8 cellular contexts compared by ENCODE assay signal in genomic region chr1:211260161-211261107, GRCh38. TPM values are rescaled to one million over a fixed set of nuclear protein-coding genes. Genes with fewer than 3 reads are reported as not detected.
DNase-seq lines count a peak whose midpoint lies in the region; ATAC-seq and TF ChIP-seq lines count a peak whose summit lies in the region.

No MANE protein-coding gene starts in this region.

- no peaks in the 10 kb centered on the region for H3K9me3 ChIP-seq in A673 (ENCODE audit: low read depth, low read length, poor library complexity, severe bottlenecking)

- no peak for TF ChIP-seq CTCF in A673 (conservative IDR thresholded peaks at IDR 0.05; ENCODE audit: low read depth, low read length)
- no peak for TF ChIP-seq CTCF in activated B cell treated with CpG ODN at 0.5 μM for 24 hours (IDR thresholded peaks at IDR 0.05)

- H3K36me3 Mint-ChIP-seq in activated B cell treated with CpG ODN at 0.5 μM for 24 hours (ENCODE audit: low read depth) = peaks cover 24% of the 10 kb centered on the region

- peak; percentile 87 for DNase-seq in A673 (ENCODE audit: low spot score)
- DNase-seq in NCI-H2196 treated with DMSO at 0.1 percent for 48 hours (lab: John Stamatoyannopoulos, UW; ENCODE audit: unreplicated experiment) = peak; percentile 61
- peak; percentile 54 for DNase-seq in activated B cell treated with CpG ODN at 0.5 μM for 24 hours
- peak in 60 of 61 donors; percentile 27 to 92 (median 80) for DNase-seq in caudate nucleus (lab: John Stamatoyannopoulos, UW)
- DNase-seq in islet precursor cell = peak; percentile 93
- DNase-seq in stimulated activated CD4-positive, alpha-beta T cell treated with anti-CD3 and anti-CD28 coated beads, Interleukin-12 subunit alpha, Interleukin-12 subunit beta, amount 100 ng/mL, for 4 hours = peak; percentile 54

- no peaks in the 10 kb centered on the region for H3K27me3 Mint-ChIP-seq in activated B cell treated with CpG ODN at 0.5 μM for 24 hours

- peak overlapping the region; percentile 80 for H3K27ac Mint-ChIP-seq in activated B cell treated with CpG ODN at 0.5 μM for 24 hours

- H3K4me3 Mint-ChIP-seq in activated B cell treated with CpG ODN at 0.5 μM for 24 hours = peak overlapping the region; percentile 93

- intact Hi-C loops in A673 (cut with micrococcal nuclease; ENCODE audit: unreplicated experiment) (no loop called here), activated B cell treated with CpG ODN at 0.5 μM for 24 hours (cut with micrococcal nuclease) (loop anchor here (2.0 to 5.0 kb wide), 2 partner anchors 14 to 1532 kb away; partner anchors contain the start of genes NSL1 and TATDN3)

- TSS peak; percentile 56 for BruUV-seq in A673 (replicated peaks; lab: Mats Ljungman, UMichigan)

- ATAC-seq in GM18519 (IDR thresholded peaks at IDR 0.05; ENCODE audit: low FRiP score, unreplicated experiment) (peak; percentile 25), HG03064 (IDR thresholded peaks at IDR 0.05; ENCODE audit: low read depth, unreplicated experiment) (peak; percentile 40), activated B cell treated with CpG ODN at 0.5 μM for 24 hours (ENCODE audit: low read depth) (peak; percentile 32)

- H3K4me1 Mint-ChIP-seq in activated B cell treated with CpG ODN at 0.5 μM for 24 hours = peaks cover 22% of the 10 kb centered on the region

- H3K27ac ChIP-seq in A673 (ENCODE audit: low read depth, low read length, poor library complexity, severe bottlenecking) (peak overlapping the region; percentile 66), caudate nucleus (ENCODE audit: low read depth, low read length) (peak overlapping the region; percentile 83)

- CTCF ChIA-PET in A673 (lab: Charles Lee) (no interaction called here), activated B cell treated with CpG ODN at 0.5 μM for 24 hours (lab: Charles Lee) (interaction anchor here (0.9 kb wide), 1 partner anchor 50 kb away, joined by 3 read pairs; no protein-coding TSS in a partner anchor)

- no peaks in the 10 kb centered on the region for H3K9me3 Mint-ChIP-seq in activated B cell treated with CpG ODN at 0.5 μM for 24 hours

- no peaks in the 10 kb centered on the region for H3K27me3 ChIP-seq in A673 (replicated peaks; ENCODE audit: insufficient read depth, low read depth, low read length, poor library complexity)

- POLR2A ChIA-PET in A673 (lab: Charles Lee; ENCODE audit: low non-redundant PET) (no interaction called here), activated B cell treated with CpG ODN at 0.5 μM for 24 hours (lab: Charles Lee) (interaction anchor here (0.5 to 3.2 kb wide), 9 partner anchors 16 to 1306 kb away, joined by 3 to 11 read pairs (median 5); partner anchors contain the start of genes DTL, INTS7 and TRAF5)

- H3K36me3 ChIP-seq in A673 (ENCODE audit: insufficient read depth, low read length, poor library complexity, severe bottlenecking) = peaks cover 3% of the 10 kb centered on the region

- H3K4me1 ChIP-seq in A673 (ENCODE audit: insufficient read depth, low read length, poor library complexity, severe bottlenecking) = peaks cover 17% of the 10 kb centered on the region

- H3K4me3 ChIP-seq in A673 (ENCODE audit: low read depth, low read length, poor library complexity, severe bottlenecking) = peak overlapping the region; percentile 98

RNA-seq across cellular contexts. Expression of gene RCOR3, which starts 1.3 kb away (rescaled TPM):
- 39.0 and 39.6 TPM in 2 replicates for total RNA-seq in A673 (2021)
- 59.3 and 72.3 TPM in 2 replicates for total RNA-seq in activated B cell treated with CpG ODN at 0.5 μM for 24 hours

Comparison
In these comparisons a context has a peak if more than half of its experiments do, and no peak if none do; other contexts are left out.
1. Peak in every context shown above with its lines: DNase-seq, ATAC-seq, H3K4me3 ChIP-seq and H3K27ac ChIP-seq.